19 cellular contexts compared by ENCODE assay signal in genomic region chr9:3865373-3865772, GRCh38.
DNase-seq lines count a peak whose midpoint lies in the region; FAIRE-seq and TF ChIP-seq lines count a peak whose summit lies in the region.
"Had no signal": no experiment of that assay in that cellular context is flagged by ENCODE, and none has a peak within 500 bp of the region (broad histone marks: within the 10 kb centered on the region; RNA-seq: fewer than 3 reads in every experiment).

No MANE protein-coding gene starts in this region.

- H3K79me2 ChIP-seq in endothelial cell of umbilical vein (ENCODE audit: control insufficient read depth, insufficient read depth, low read length) = no peaks in the 10 kb centered on the region
- H3K79me2 ChIP-seq in osteoblast (ENCODE audit: insufficient read depth, low read length) = no peaks in the 10 kb centered on the region

- H3K36me3 ChIP-seq in endothelial cell of umbilical vein (ENCODE audit: control insufficient read depth in 2 of 2, extremely low read depth in 1 of 2, insufficient read depth in 2 of 2, low read length in 2 of 2) (no peaks in the 10 kb centered on the region), osteoblast (ENCODE audit: insufficient read depth, low read length) (no peaks in the 10 kb centered on the region)
- H3K36me3 ChIP-seq: gastroesophageal sphincter, neural progenitor cell had no signal

- H3K4me1 ChIP-seq in endothelial cell of umbilical vein (ENCODE audit: control insufficient read depth, extremely low read depth, insufficient read depth, low read length) (peaks cover 10% of the 10 kb centered on the region), osteoblast (ENCODE audit: insufficient read depth, low read length) (peaks cover 33% of the 10 kb centered on the region)
- H3K4me1 ChIP-seq: gastroesophageal sphincter had no signal

- FAIRE-seq in RCC 7860 (lab: Jason Lieb, UNC) (no peak), endothelial cell of umbilical vein (lab: Jason Lieb, UNC) (peak; percentile 28)
- FAIRE-seq: GM19239 had no signal

- POLR2A ChIA-PET in endothelial cell of umbilical vein (lab: Charles Lee) = no interaction called here

- no peaks in the 10 kb centered on the region for H3K9me1 ChIP-seq in endothelial cell of umbilical vein (replicated peaks; ENCODE audit: control insufficient read depth, extremely low read depth, insufficient read depth, low read length)

- H3K9ac ChIP-seq in endothelial cell of umbilical vein (replicated peaks; ENCODE audit: extremely low read depth, insufficient read depth, low read length) = no peak overlapping the region
- H3K9ac ChIP-seq: neural progenitor cell had no signal

- dilution Hi-C loops in endothelial cell of umbilical vein (cut with MboI; ENCODE audit: extremely low pct_ligation_motif_present, low sequenced_read_pairs) = no loop called here

- intact Hi-C loops in endothelial cell of umbilical vein (cut with micrococcal nuclease) = no loop called here

- DNase-seq in EH (ENCODE audit: low read depth) (peak; percentile 55), RCC 7860 (ENCODE audit: low spot score) (peak; percentile 17), endothelial cell of umbilical vein (ENCODE audit: low read depth, low spot score) (peak; percentile 6), osteoblast (ENCODE audit: insufficient read length, low spot score, missing footprints) (peak; percentile 41), occipital lobe (lab: John Stamatoyannopoulos, UW) (no peak), NCI-H774 (lab: John Stamatoyannopoulos, UW) (no peak), NCI-H2107 (lab: John Stamatoyannopoulos, UW) (no peak)
- no peak for DNase-seq in stimulated activated naive CD4-positive, alpha-beta T cell (lab: John Stamatoyannopoulos, UW)
- DNase-seq: activated CD8-positive, alpha-beta memory T cell treated with anti-CD3 and anti-CD28 coated beads for 24 hours; effector memory CD4-positive, alpha-beta T cell; H9; left colon; midbrain; NCI-H510A treated with DMSO at 0.1 percent for 48 hours; SHP77 treated with DMSO at 0.1 percent for 48 hours; stimulated activated naive B cell treated with anti-CD40 and anti-IgM and Interleukin-4, amounts not matched to agents 10 μg/mL and 1 μg/mL and 100 μg/mL, for 72 hours had no signal

- H3K9me3 ChIP-seq in endothelial cell of umbilical vein (replicated peaks; ENCODE audit: control insufficient read depth, insufficient read depth, low read length) = no peaks in the 10 kb centered on the region
- H3K9me3 ChIP-seq in osteoblast (ENCODE audit: low read depth, low read length) = no peaks in the 10 kb centered on the region
- H3K9me3 ChIP-seq: gastroesophageal sphincter had no signal

- H3K27me3 ChIP-seq in endothelial cell of umbilical vein (ENCODE audit: control insufficient read depth in 2 of 2, insufficient read depth in 2 of 2, low read length in 2 of 2) (peaks cover 0 to 15% of the 10 kb centered on the region in 2 experiments), osteoblast (ENCODE audit: insufficient read depth, low read length) (no peaks in the 10 kb centered on the region)
- H3K27me3 ChIP-seq: gastroesophageal sphincter, neural progenitor cell had no signal

- H3K4me2 ChIP-seq in endothelial cell of umbilical vein (ENCODE audit: insufficient read depth, low read length) (no peak overlapping the region), osteoblast (ENCODE audit: insufficient read depth, low read length) (no peak overlapping the region)
- H3K4me2 ChIP-seq: neural progenitor cell had no signal

- CTCF ChIA-PET in endothelial cell of umbilical vein (lab: Charles Lee) = no interaction called here

- no TSS peak for BruUV-seq in endothelial cell of umbilical vein (replicated peaks; lab: Mats Ljungman, UMichigan)

- no peak for TF ChIP-seq POLR2A in endothelial cell of umbilical vein (IDR thresholded peaks at IDR 0.05; ENCODE audit: low read depth, low read length)

- TF ChIP-seq CTCF in endothelial cell of umbilical vein (IDR thresholded peaks at IDR 0.05; ENCODE audit: extremely low read depth in 1 of 2, insufficient read depth in 1 of 2, low read depth in 1 of 2, low read length in 2 of 2) = no peak
- no peak for TF ChIP-seq CTCF in osteoblast (IDR thresholded peaks at IDR 0.05; ENCODE audit: extremely low read depth, low read depth, low read length)

- no peaks in the 10 kb centered on the region for H4K20me1 ChIP-seq in endothelial cell of umbilical vein (replicated peaks; ENCODE audit: control insufficient read depth, extremely low read depth, insufficient read depth, low read length)
- no peaks in the 10 kb centered on the region for H4K20me1 ChIP-seq in osteoblast (ENCODE audit: insufficient read depth, low read length)

- H3K4me3 ChIP-seq in endothelial cell of umbilical vein (replicated peaks in 1 of 3; ENCODE audit: insufficient read depth in 1 of 3, low read depth in 1 of 3, low read length in 3 of 3) (no peak overlapping the region), osteoblast (ENCODE audit: insufficient read depth, low read length) (no peak overlapping the region)
- H3K4me3 ChIP-seq: gastroesophageal sphincter, neural progenitor cell had no signal

- H2AFZ ChIP-seq in endothelial cell of umbilical vein (ENCODE audit: low read depth, low read length) (no peak overlapping the region), osteoblast (ENCODE audit: low read length) (no peak overlapping the region)
- H2AFZ ChIP-seq: neural progenitor cell had no signal

- H3K27ac ChIP-seq in endothelial cell of umbilical vein (ENCODE audit: insufficient read depth, low read depth, low read length) = no peak overlapping the region
- peak overlapping the region; percentile 3 for H3K27ac ChIP-seq in osteoblast (ENCODE audit: low read depth, low read length)
- H3K27ac ChIP-seq: gastroesophageal sphincter, neural progenitor cell had no signal

TF ChIP-seq in endothelial cell of umbilical vein, 7 proteins besides CTCF, POLR2A, EP300 and RAD21:
- TF ChIP-seq FOS (IDR thresholded peaks at IDR 0.05; ENCODE audit: borderline replicate concordance, insufficient read depth, low read length) (peak; percentile 16), MYC (IDR thresholded peaks at IDR 0.05; ENCODE audit: low read depth, low read length) (no peak), JUN (IDR thresholded peaks at IDR 0.05; ENCODE audit: borderline replicate concordance, insufficient read depth, insufficient read length, low read depth) (peak; percentile 12)
TF ChIP-seq in endothelial cell of umbilical vein: peak in this region for 2.

Comparison
In these comparisons a context has a peak if more than half of its experiments do, and no peak if none do; other contexts are left out.
1. DNase-seq: peak in EH (single experiment), RCC 7860 (single experiment), endothelial cell of umbilical vein (single experiment) and osteoblast (single experiment); none in occipital lobe (single experiment), NCI-H774 (single experiment), NCI-H2107 (single experiment) and stimulated activated naive CD4-positive, alpha-beta T cell (0 of 6).